ENCODE assay signal across 7 cellular contexts in the genomic region with DNA sequence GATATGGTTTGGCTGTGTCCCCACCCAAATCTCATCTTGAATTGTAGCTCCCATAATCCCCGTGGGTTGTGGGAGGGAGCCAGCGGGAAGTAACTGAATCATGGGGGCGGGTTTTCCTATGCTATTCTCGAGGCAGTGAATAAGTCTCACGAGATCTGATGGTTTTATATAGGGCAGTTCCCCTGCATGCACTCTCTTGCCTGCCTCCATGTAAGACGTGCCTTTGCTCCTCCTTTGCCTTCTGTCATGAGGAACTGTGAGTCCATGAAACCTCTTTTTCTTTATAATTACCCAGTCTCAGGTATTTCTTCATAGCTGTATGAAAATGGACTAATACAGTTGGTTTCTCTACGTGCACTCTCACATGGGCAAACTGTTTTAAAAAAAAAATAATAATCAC.
"Had no signal": no experiment of that assay in that cellular context is flagged by ENCODE, and none has a peak within 500 bp of the region (broad histone marks: within the 10 kb centered on the region; RNA-seq: fewer than 3 reads in every experiment).

No MANE protein-coding gene starts in this region.

- H3K4me3 ChIP-seq: GM23338 had no signal

- H3K4me3 Mint-ChIP-seq: GM23338, H9 had no signal

- ATAC-seq: GM23338, HepG2 had no signal

- H2AFZ ChIP-seq: GM23338 had no signal

- H3K27ac Mint-ChIP-seq: GM23338, H9 had no signal

- H3K4me2 ChIP-seq: GM23338, KMS-11 had no signal

- H3K27ac ChIP-seq: KMS-11 had no signal

- DNase-seq: H9, HCEC 1CT, IMR-90, KBM-7 had no signal
